ENCODE assay signal across 20 cellular contexts in genomic region chr2:149075868-149076267, GRCh38. TPM values are rescaled to one million over a fixed set of nuclear protein-coding genes. Genes with fewer than 3 reads are reported as not detected.
DNase-seq lines count a peak whose midpoint lies in the region; ATAC-seq and TF ChIP-seq lines count a peak whose summit lies in the region.
"Had no signal": no experiment of that assay in that cellular context is flagged by ENCODE, and none has a peak within 500 bp of the region (broad histone marks: within the 10 kb centered on the region; RNA-seq: fewer than 3 reads in every experiment).

No MANE protein-coding gene starts in this region.

- H3K27ac ChIP-seq in SJSA1 (peak overlapping the region; percentile 28), osteoblast (ENCODE audit: low read depth, low read length) (no peak overlapping the region)
- H3K27ac ChIP-seq: dorsolateral prefrontal cortex, left ventricle myocardium inferior, uterus had no signal

- H2AFZ ChIP-seq in osteoblast (ENCODE audit: low read length): peak overlapping the region; percentile 7

- peaks cover 4% of the 10 kb centered on the region for H3K27me3 Mint-ChIP-seq in activated naive CD4-positive, alpha-beta T cell treated with anti-CD3 and anti-CD28 coated beads, Interleukin-2, amount 10 ng/mL, durations not matched to agents 7 days and 5 days

- H3K4me1 Mint-ChIP-seq in activated naive CD4-positive, alpha-beta T cell treated with anti-CD3 and anti-CD28 coated beads, Interleukin-2, amount 10 ng/mL, durations not matched to agents 7 days and 5 days: no peaks in the 10 kb centered on the region

- no peaks in the 10 kb centered on the region for H3K9me3 ChIP-seq in SJSA1 (replicated peaks)
- H3K9me3 ChIP-seq in osteoblast (ENCODE audit: low read depth, low read length): no peaks in the 10 kb centered on the region
- H3K9me3 ChIP-seq: esophagus squamous epithelium, left ventricle myocardium inferior, uterus had no signal

- H3K4me2 ChIP-seq in osteoblast (ENCODE audit: insufficient read depth, low read length): no peak overlapping the region

- H3K27me3 ChIP-seq in SJSA1 (replicated peaks) (no peaks in the 10 kb centered on the region), osteoblast (ENCODE audit: insufficient read depth, low read length) (no peaks in the 10 kb centered on the region)
- H3K27me3 ChIP-seq: esophagus squamous epithelium, uterus had no signal

- no peak for TF ChIP-seq CTCF in osteoblast (IDR thresholded peaks at IDR 0.05; ENCODE audit: extremely low read depth, low read depth, low read length)

- H3K27ac Mint-ChIP-seq in activated naive CD4-positive, alpha-beta T cell treated with anti-CD3 and anti-CD28 coated beads, Interleukin-2, amount 10 ng/mL, durations not matched to agents 7 days and 5 days: no peak overlapping the region

- no peaks in the 10 kb centered on the region for H4K20me1 ChIP-seq in osteoblast (ENCODE audit: insufficient read depth, low read length)

- no peak for ATAC-seq in GM19351 (IDR thresholded peaks at IDR 0.05; ENCODE audit: unreplicated experiment)
- ATAC-seq in HG02938 (IDR thresholded peaks at IDR 0.05; ENCODE audit: unreplicated experiment): no peak

- peak; percentile 45 for DNase-seq in Daoy (ENCODE audit: low read depth)
- DNase-seq in SJSA1 (ENCODE audit: low read depth in 1 of 2, low spot score in 2 of 2): peak in 1 of 2 experiments; percentile 24
- DNase-seq in fibroblast of peridontal ligament (ENCODE audit: extremely low read depth): peak; percentile 46
- DNase-seq in osteoblast (ENCODE audit: insufficient read length, low spot score, missing footprints): no peak
- DNase-seq in activated naive CD4-positive, alpha-beta T cell treated with anti-CD3 and anti-CD28 coated beads, Interleukin-2, amount 10 ng/mL, durations not matched to agents 7 days and 5 days: no peak
- no peak for DNase-seq in GF-D8 (lab: John Stamatoyannopoulos, UW)
- DNase-seq: activated gamma-delta T cell treated with Interleukin-2 at 50 U/mL for 16 hours, COR-L47, dorsolateral prefrontal cortex, esophagus squamous epithelium, H7, left ventricle myocardium inferior, NCI-H1694 treated with DMSO at 0.1 percent for 48 hours, NCI-H446, Right ventricle myocardium superior, T-helper 2 cell, uterus had no signal

- H3K4me3 ChIP-seq in SJSA1: no peak overlapping the region
- no peak overlapping the region for H3K4me3 ChIP-seq in osteoblast (ENCODE audit: insufficient read depth, low read length)
- H3K4me3 ChIP-seq: left ventricle myocardium inferior, uterus had no signal

- H3K36me3 ChIP-seq in SJSA1 (no peaks in the 10 kb centered on the region), osteoblast (ENCODE audit: insufficient read depth, low read length) (no peaks in the 10 kb centered on the region)
- H3K36me3 ChIP-seq: esophagus squamous epithelium, left ventricle myocardium inferior, uterus had no signal

- H3K4me3 Mint-ChIP-seq in activated naive CD4-positive, alpha-beta T cell treated with anti-CD3 and anti-CD28 coated beads, Interleukin-2, amount 10 ng/mL, durations not matched to agents 7 days and 5 days: no peak overlapping the region

- no peaks in the 10 kb centered on the region for H3K9me3 Mint-ChIP-seq in activated naive CD4-positive, alpha-beta T cell treated with anti-CD3 and anti-CD28 coated beads, Interleukin-2, amount 10 ng/mL, durations not matched to agents 7 days and 5 days

- CTCF ChIA-PET in activated naive CD4-positive, alpha-beta T cell treated with anti-CD3 and anti-CD28 coated beads, Interleukin-2, amount 10 ng/mL, durations not matched to agents 7 days and 5 days (lab: Charles Lee): interaction anchor here (1.7 kb wide), 1 partner anchor 13 kb away, joined by 5 read pairs; no protein-coding TSS in a partner anchor

- peaks cover 60% of the 10 kb centered on the region for H3K4me1 ChIP-seq in SJSA1 (replicated peaks)
- H3K4me1 ChIP-seq in osteoblast (ENCODE audit: insufficient read depth, low read length): peaks cover 2% of the 10 kb centered on the region
- H3K4me1 ChIP-seq: left ventricle myocardium inferior, uterus had no signal

- H3K36me3 Mint-ChIP-seq in activated naive CD4-positive, alpha-beta T cell treated with anti-CD3 and anti-CD28 coated beads, Interleukin-2, amount 10 ng/mL, durations not matched to agents 7 days and 5 days: no peaks in the 10 kb centered on the region

- no peaks in the 10 kb centered on the region for H3K79me2 ChIP-seq in osteoblast (ENCODE audit: insufficient read depth, low read length)

RNA-seq across cellular contexts. Expression of gene LYPD6B, which starts 37.4 kb away (rescaled TPM):
- 8.0 and 10.2 TPM in 2 replicates for total RNA-seq in Daoy (2014; rRNA removed; shearing (Covaris generic))
- total RNA-seq in SJSA1 (2014; rRNA removed; shearing (Covaris generic)): 35.7 and 43.3 TPM in 2 replicates
- total RNA-seq in osteoblast: 2.5 and 2.9 TPM in 2 replicates
- total RNA-seq: left ventricle myocardium inferior, pulmonary artery endothelial cell, Right ventricle myocardium superior had no signal

Comparison
In these comparisons a context has a peak if more than half of its experiments do, and no peak if none do; other contexts are left out.
1. DNase-seq: peak in Daoy (single experiment) and fibroblast of peridontal ligament (single experiment); none in osteoblast (single experiment), activated naive CD4-positive, alpha-beta T cell treated with anti-CD3 and anti-CD28 coated beads, Interleukin-2, amount 10 ng/mL, durations not matched to agents 7 days and 5 days (single experiment) and GF-D8 (single experiment).